In genomic region chr6:44072452-44072958, GRCh38 we compare ENCODE assay signal across 9 cellular contexts. TPM values are rescaled to one million over a fixed set of nuclear protein-coding genes. Genes with fewer than 3 reads are reported as not detected.
DNase-seq lines count a peak whose midpoint lies in the region; ATAC-seq, FAIRE-seq and TF ChIP-seq lines count a peak whose summit lies in the region.
"Had no signal": no experiment of that assay in that cellular context is flagged by ENCODE, and none has a peak within 500 bp of the region (broad histone marks: within the 10 kb centered on the region; RNA-seq: fewer than 3 reads in every experiment).

No MANE protein-coding gene starts in this region.

- H3K4me3 ChIP-seq in CD8-positive, alpha-beta memory T cell (ENCODE audit: low read length) = peak overlapping the region; percentile 63
- no peak overlapping the region for H3K4me3 ChIP-seq in body of pancreas

- POLR2A ChIA-PET in CD8-positive, alpha-beta memory T cell (lab: Charles Lee) = no interaction called here

- TF ChIP-seq CTCF in body of pancreas (IDR thresholded peaks at IDR 0.05) (no peak), nephron (IDR thresholded peaks at IDR 0.05; ENCODE audit: unreplicated experiment in 3 of 3) (no peak)

- H3K4me1 Mint-ChIP-seq in CD8-positive, alpha-beta memory T cell = peaks cover 17 to 22% (median 18%) of the 10 kb centered on the region in 3 donors
- H3K4me1 Mint-ChIP-seq in nephron = peaks cover 38% of the 10 kb centered on the region

- H3K27ac ChIP-seq in CD8-positive, alpha-beta memory T cell (ENCODE audit: low read depth, low read length) = peak overlapping the region; percentile 81
- peak overlapping the region; percentile 2 to 75 (median 50) for H3K27ac ChIP-seq in body of pancreas

- CTCF ChIA-PET in CD8-positive, alpha-beta memory T cell (lab: Charles Lee) = interaction anchor here (4.9 kb wide), 2 partner anchors 303 to 348 kb away, joined by 30 to 65 read pairs; partner anchors contain the start of gene VEGFA

- no peaks in the 10 kb centered on the region for H3K27me3 ChIP-seq in CD8-positive, alpha-beta memory T cell (ENCODE audit: insufficient read depth, low read length, poor library complexity, severe bottlenecking)
- H3K27me3 ChIP-seq in body of pancreas = no peaks in the 10 kb centered on the region

- H3K4me3 Mint-ChIP-seq in CD8-positive, alpha-beta memory T cell = peak overlapping the region; percentile 88 to 96 (median 95)
- peak overlapping the region; percentile 87 to 89 (median 87) for H3K4me3 Mint-ChIP-seq in nephron

- no peaks in the 10 kb centered on the region for H3K9me3 Mint-ChIP-seq in CD8-positive, alpha-beta memory T cell
- H3K9me3 Mint-ChIP-seq in nephron = no peaks in the 10 kb centered on the region

- no peak for FAIRE-seq in urothelium cell line (lab: Jason Lieb, UNC)
- FAIRE-seq: bronchial epithelial cell had no signal

- H3K36me3 ChIP-seq in CD8-positive, alpha-beta memory T cell (ENCODE audit: insufficient read depth, low read length) = no peaks in the 10 kb centered on the region
- H3K36me3 ChIP-seq in body of pancreas (replicated peaks in 1 of 2; ENCODE audit: insufficient read depth in 1 of 2, low read depth in 2 of 2) = no peaks in the 10 kb centered on the region

- H3K27me3 Mint-ChIP-seq in CD8-positive, alpha-beta memory T cell = peaks cover 8 to 10% of the 10 kb centered on the region in 2 donors
- H3K27me3 Mint-ChIP-seq in nephron (ENCODE audit: low read depth) = no peaks in the 10 kb centered on the region

- intact Hi-C loops in body of pancreas (cut with DNase I) = loop anchor here (10.0 kb wide), 1 partner anchor 118 kb away; no protein-coding TSS in a partner anchor

- peak; percentile 3 for ATAC-seq in HG02759 (IDR thresholded peaks at IDR 0.05; ENCODE audit: unreplicated experiment)
- ATAC-seq in body of pancreas = peak; percentile 43
- ATAC-seq in GM21423 (IDR thresholded peaks at IDR 0.05; ENCODE audit: unreplicated experiment) = no peak

- no peak for TF ChIP-seq POLR2A in body of pancreas (IDR thresholded peaks at IDR 0.05)

- peaks cover 17% of the 10 kb centered on the region for H3K4me1 ChIP-seq in CD8-positive, alpha-beta memory T cell (ENCODE audit: insufficient read depth, low read length)
- peaks cover 34% of the 10 kb centered on the region for H3K4me1 ChIP-seq in body of pancreas

- peak overlapping the region in 4 of 8 donors; percentile 80 to 91 (median 86) for H3K27ac Mint-ChIP-seq in CD8-positive, alpha-beta memory T cell
- H3K27ac Mint-ChIP-seq in nephron = peak overlapping the region; percentile 90 to 98 (median 92)

- H3K9me3 ChIP-seq in CD8-positive, alpha-beta memory T cell (ENCODE audit: low read length) = no peaks in the 10 kb centered on the region
- H3K9me3 ChIP-seq in body of pancreas = no peaks in the 10 kb centered on the region

- 85 to 100% methylated on average over 1 to 4 of the region's 4 CpGs for WGBS in body of pancreas, 2 donors

- H3K36me3 Mint-ChIP-seq in CD8-positive, alpha-beta memory T cell = peaks cover 0 to 2% (median 0%) of the 10 kb centered on the region in 3 donors
- no peaks in the 10 kb centered on the region for H3K36me3 Mint-ChIP-seq in nephron (ENCODE audit: low read depth)

- no peak for DNase-seq in CD8-positive, alpha-beta memory T cell
- DNase-seq in body of pancreas (no peak), urothelium cell line (ENCODE audit: low spot score) (no peak)
- DNase-seq in stimulated activated CD4-positive, alpha-beta T cell treated with anti-CD3 and anti-CD28 coated beads, Interleukin-15, amount 100 ng/mL, for 24 hours = no peak
- DNase-seq in stimulated activated naive CD4-positive, alpha-beta T cell treated with Interleukin-2 at 50 U/mL for 16 hours (lab: John Stamatoyannopoulos, UW) = no peak

RNA-seq across cellular contexts. Expression of gene MRPL14, which starts 54.7 kb away (rescaled TPM):
- total RNA-seq in CD8-positive, alpha-beta memory T cell = 10 to 100 TPM; 48.5 to 48.7 TPM
- polyA plus RNA-seq in CD8-positive, alpha-beta memory T cell = 108 TPM
- total RNA-seq in body of pancreas = 10 to 100 TPM; 14.8 to 20.8 TPM

RNA-seq across cellular contexts. Expression of gene TMEM63B, which starts 54.8 kb away (rescaled TPM):
- total RNA-seq in CD8-positive, alpha-beta memory T cell = 10 to 100 TPM; 18.4 to 20.3 TPM
- polyA plus RNA-seq in CD8-positive, alpha-beta memory T cell = 1.9 TPM
- 10 to 100 TPM in 1 of 2 donors, 1 to 10 TPM in 1; 7.6 to 11.9 TPM for total RNA-seq in body of pancreas
